Comparison of ENCODE assay signal across 14 cellular contexts in the genomic region with DNA sequence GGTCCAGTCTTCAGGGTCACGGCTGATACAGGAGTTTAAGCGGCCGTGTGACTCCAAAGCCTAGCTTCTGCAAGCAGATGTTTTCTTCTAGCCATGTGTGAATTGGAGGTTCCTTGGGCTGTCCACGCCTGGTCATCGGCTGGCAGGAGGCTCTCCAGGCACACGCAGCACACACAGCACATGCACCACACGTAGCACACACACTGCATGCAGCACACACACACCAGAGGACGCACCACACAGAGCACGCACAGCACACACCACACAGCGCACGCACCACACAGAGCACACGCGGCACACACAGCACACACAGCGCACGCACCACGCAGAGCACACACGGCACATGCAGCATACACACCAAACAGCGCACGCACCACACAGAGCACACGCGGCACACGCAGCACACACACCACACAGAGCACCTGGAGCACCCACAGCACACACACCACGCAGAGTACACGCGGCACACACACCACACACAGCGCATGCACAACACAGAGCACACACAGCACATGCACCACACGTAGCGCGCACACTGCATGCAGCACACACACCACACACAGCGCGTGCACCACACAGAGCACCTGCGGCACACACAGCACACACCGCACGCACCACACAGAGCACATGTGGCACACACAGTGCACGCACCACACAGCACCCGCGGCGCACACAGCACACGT.
A peak's percentile ranks its signal among the peaks of the same experiment; 100 is the strongest.
DNase-seq lines count a peak whose midpoint lies in the region; ATAC-seq and TF ChIP-seq lines count a peak whose summit lies in the region.
"Had no signal": no experiment of that assay in that cellular context is flagged by ENCODE, and none has a peak within 500 bp of the region (broad histone marks: within the 10 kb centered on the region; RNA-seq: fewer than 3 reads in every experiment).

No MANE protein-coding gene starts in this region.

- H3K27ac ChIP-seq in heart right ventricle = peak overlapping the region in 6 of 10 donors; percentile 37 to 86 (median 56)
- peak overlapping the region; percentile 21 to 85 for H3K27ac ChIP-seq in right atrium auricular region
- H3K27ac ChIP-seq in psoas muscle = peak overlapping the region; percentile 93
- H3K27ac ChIP-seq: ovary had no signal

- ATAC-seq in heart right ventricle (peak in 3 of 8 donors; percentile 4 to 11 (median 10)), Right ventricle myocardium superior (ENCODE audit: poor library complexity) (no peak), psoas muscle (peak in 2 of 4 donors; percentile 5 to 16), GM19324 (IDR thresholded peaks at IDR 0.05; ENCODE audit: low FRiP score, unreplicated experiment) (no peak)

- 83 to 88% methylated on average over 39 of the region's 39 CpGs for WGBS in heart right ventricle, 2 donors
- 82 to 93% (median 83%) methylated on average over 39 of the region's 39 CpGs for WGBS in psoas muscle, 3 donors

- TF ChIP-seq CTCF in heart right ventricle (IDR thresholded peaks at IDR 0.05) (no peak), right atrium auricular region (IDR thresholded peaks at IDR 0.05) (no peak), psoas muscle (IDR thresholded peaks at IDR 0.05) (no peak)

- H3K4me3 ChIP-seq in heart right ventricle (no peak overlapping the region), right atrium auricular region (no peak overlapping the region), psoas muscle (no peak overlapping the region)
- H3K4me3 ChIP-seq: ovary, uterus had no signal

- H3K4me1 ChIP-seq in heart right ventricle (peaks cover 11 to 100% (median 89%) of the 10 kb centered on the region in 9 donors), right atrium auricular region (peaks cover 0 to 76% of the 10 kb centered on the region in 2 donors), psoas muscle (peaks cover 72% of the 10 kb centered on the region)

- H3K9me3 ChIP-seq in heart right ventricle (no peaks in the 10 kb centered on the region), right atrium auricular region (no peaks in the 10 kb centered on the region), psoas muscle (no peaks in the 10 kb centered on the region)
- H3K9me3 ChIP-seq: ovary, uterus had no signal

- intact Hi-C loops in heart right ventricle (cut with DNase I) = loop anchor here in 4 of 10 donors (1.0 to 10.0 kb wide), 5 partner anchors 29 to 68 kb away; no protein-coding TSS in a partner anchor
- intact Hi-C loops in Right ventricle myocardium superior (cut with DNase I) = no loop called here
- intact Hi-C loops in psoas muscle (cut with DNase I) = no loop called here

- no peak for DNase-seq in heart right ventricle
- DNase-seq in Right ventricle myocardium superior = no peak
- no peak for DNase-seq in right atrium auricular region (ENCODE audit: low spot score)
- no peak for DNase-seq in psoas muscle
- no peak for DNase-seq in NCI-H510A treated with DMSO at 0.1 percent for 48 hours (lab: John Stamatoyannopoulos, UW)
- DNase-seq in HuH-7.5 (ENCODE audit: low spot score) = no peak
- DNase-seq in GDM1 (lab: John Stamatoyannopoulos, UW) = no peak
- DNase-seq: activated CD4-positive, alpha-beta T cell treated with anti-CD3 and anti-CD28 coated beads for 48 hours; activated T-cell treated with anti-CD3 and anti-CD28 coated beads, Interleukin-2, amount 50 U/mL, for 48 hours; foreskin fibroblast; T-helper 9 cell; uterus had no signal

- H3K36me3 ChIP-seq in heart right ventricle (peaks cover 0 to 99% (median 61%) of the 10 kb centered on the region in 9 donors), right atrium auricular region (peaks cover 81% of the 10 kb centered on the region), psoas muscle (ENCODE audit: insufficient read depth in 1 of 2, low read depth in 1 of 2) (peaks cover 0 to 49% of the 10 kb centered on the region in 2 donors)
- H3K36me3 ChIP-seq: ovary, uterus had no signal

- H3K27me3 ChIP-seq in heart right ventricle = no peaks in the 10 kb centered on the region
- H3K27me3 ChIP-seq in right atrium auricular region = no peaks in the 10 kb centered on the region
- H3K27me3 ChIP-seq in psoas muscle (ENCODE audit: insufficient read depth in 3 of 3, low read length in 2 of 3) = no peaks in the 10 kb centered on the region
- H3K27me3 ChIP-seq: ovary, uterus had no signal
